In genomic region chr14:103526247-103526913, GRCh38 we compare ENCODE assay signal across 1 cellular context.
TF ChIP-seq lines count a peak whose summit lies in the region.

No MANE protein-coding gene starts in this region.

TF ChIP-seq in HepG2, 621 proteins besides CTCF, POLR2A, EP300 and RAD21 (continued from another document and continues in another):
- TF ChIP-seq, protein P1, sequence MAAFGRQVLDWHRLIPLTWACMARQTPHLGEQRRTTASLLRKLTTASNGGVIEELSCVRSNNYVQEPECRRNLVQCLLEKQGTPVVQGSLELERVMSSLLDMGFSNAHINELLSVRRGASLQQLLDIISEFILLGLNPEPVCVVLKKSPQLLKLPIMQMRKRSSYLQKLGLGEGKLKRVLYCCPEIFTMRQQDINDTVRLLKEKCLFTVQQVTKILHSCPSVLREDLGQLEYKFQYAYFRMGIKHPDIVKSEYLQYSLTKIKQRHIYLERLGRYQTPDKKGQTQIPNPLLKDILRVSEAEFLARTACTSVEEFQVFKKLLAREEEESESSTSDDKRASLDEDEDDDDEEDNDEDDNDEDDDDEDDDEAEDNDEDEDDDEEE (CRISPR knock-in tag; IDR thresholded peaks at IDR 0.05), result no peak
- TF ChIP-seq ZC3H13 (CRISPR knock-in tag; IDR thresholded peaks at IDR 0.05) (0 out of 2 replicates have a peak, but pooled peaks have one; percentile 34), SMAD3 (CRISPR knock-in tag; IDR thresholded peaks at IDR 0.05) (no peak), ZNF367 (CRISPR knock-in tag; IDR thresholded peaks at IDR 0.05; ENCODE audit: borderline replicate concordance) (no peak), ZBTB44 (CRISPR knock-in tag; IDR thresholded peaks at IDR 0.05) (no peak), NFE2 (CRISPR knock-in tag; IDR thresholded peaks at IDR 0.05) (no peak), ZNF510 (CRISPR knock-in tag; IDR thresholded peaks at IDR 0.05; ENCODE audit: low read depth) (no peak), ASH2L (IDR thresholded peaks at IDR 0.05; ENCODE audit: insufficient read length, low read depth, low read length) (no peak), ZBED4 (CRISPR knock-in tag; IDR thresholded peaks at IDR 0.05; ENCODE audit: borderline replicate concordance) (peak; percentile 75; the same call in 1 of the 2 replicates), SOX5 (CRISPR knock-in tag; IDR thresholded peaks at IDR 0.05; ENCODE audit: borderline replicate concordance) (peak; percentile 36; the same call in 1 of the 2 replicates), SAP130 (CRISPR knock-in tag; IDR thresholded peaks at IDR 0.05; ENCODE audit: low read depth) (peak; percentile 76; the same call in 1 of the 2 replicates), MED1 (CRISPR knock-in tag; IDR thresholded peaks at IDR 0.05) (peak; percentile 57), ZEB1 (IDR thresholded peaks at IDR 0.05; ENCODE audit: insufficient replicate concordance, low read depth) (peak; percentile 65), ZNF263 (CRISPR knock-in tag; IDR thresholded peaks at IDR 0.05) (0 out of 2 replicates have a peak, but pooled peaks have one; percentile 63), NCOA5 (CRISPR knock-in tag; IDR thresholded peaks at IDR 0.05) (no peak), SOX13 (IDR thresholded peaks at IDR 0.05) (no peak), SOX13 (CRISPR knock-in tag; conservative IDR thresholded peaks at IDR 0.05 in 1 of 2, IDR thresholded peaks at IDR 0.05 in 1 of 2) (no peak; a peak in 1 of 4 replicates), ZFX (CRISPR knock-in tag; IDR thresholded peaks at IDR 0.05; ENCODE audit: low read depth) (peak; percentile 66), GTF2F1 (IDR thresholded peaks at IDR 0.05; ENCODE audit: low read length) (no peak), HNF4G (IDR thresholded peaks at IDR 0.05; ENCODE audit: borderline replicate concordance, low read depth, low read length) (peak; percentile 45), HNF4G (CRISPR knock-in tag; IDR thresholded peaks at IDR 0.05; ENCODE audit: borderline replicate concordance, low read depth) (no peak), PHF5A (CRISPR knock-in tag; IDR thresholded peaks at IDR 0.05; ENCODE audit: low read depth, unreplicated experiment) (no peak), ZNF205 (CRISPR knock-in tag; IDR thresholded peaks at IDR 0.05) (peak; percentile 44; the same call in 1 of the 2 replicates), POLR2AphosphoS5 (IDR thresholded peaks at IDR 0.05; ENCODE audit: low read depth, low read length) (peak; percentile 47), ZNF768 (CRISPR knock-in tag; IDR thresholded peaks at IDR 0.05) (peak; percentile 60; the same call in 1 of the 2 replicates), ZNF883 (CRISPR knock-in tag; IDR thresholded peaks at IDR 0.05; ENCODE audit: not compliant biosample characterization) (no peak), THAP8 (CRISPR knock-in tag; IDR thresholded peaks at IDR 0.05; ENCODE audit: borderline replicate concordance) (no peak), RARA (CRISPR knock-in tag; IDR thresholded peaks at IDR 0.05) (peak; percentile 97), ZNF460 (CRISPR knock-in tag; IDR thresholded peaks at IDR 0.05; ENCODE audit: borderline replicate concordance) (peak; percentile 57; the same call in 1 of the 2 replicates), BCL6 (CRISPR knock-in tag; IDR thresholded peaks at IDR 0.05) (0 out of 2 replicates have a peak, but pooled peaks have one; percentile 24), ZNF574 (CRISPR knock-in tag; IDR thresholded peaks at IDR 0.05) (peak; percentile 12; the same call in 1 of the 2 replicates), PRPF4 (IDR thresholded peaks at IDR 0.05; ENCODE audit: low read depth, low read length, poor library complexity, severe bottlenecking) (no peak), SIN3A (IDR thresholded peaks at IDR 0.05; ENCODE audit: borderline replicate concordance, low read depth, low read length) (peak; percentile 35; the same call in 1 of the 2 replicates), HNF1B (CRISPR knock-in tag; IDR thresholded peaks at IDR 0.05) (0 out of 2 replicates have a peak, but pooled peaks have one; percentile 34), ZNF362 (CRISPR knock-in tag; IDR thresholded peaks at IDR 0.05; ENCODE audit: borderline replicate concordance) (no peak), YY1 (IDR thresholded peaks at IDR 0.05; ENCODE audit: insufficient read depth, insufficient replicate concordance, low read depth, low read length) (no peak), DZIP1 (CRISPR knock-in tag; IDR thresholded peaks at IDR 0.05) (peak; percentile 53; the same call in 1 of the 2 replicates), NPAS2 (CRISPR knock-in tag; IDR thresholded peaks at IDR 0.05; ENCODE audit: borderline replicate concordance) (no peak), FOXK1 (CRISPR knock-in tag; IDR thresholded peaks at IDR 0.05; ENCODE audit: borderline replicate concordance, low read depth) (0 out of 2 replicates have a peak, but pooled peaks have one; percentile 15), MAZ (IDR thresholded peaks at IDR 0.05; ENCODE audit: borderline replicate concordance, low read depth, low read length) (no peak), MAZ (CRISPR knock-in tag; IDR thresholded peaks at IDR 0.05; ENCODE audit: low read depth) (no peak)
- TF ChIP-seq, protein P2, sequence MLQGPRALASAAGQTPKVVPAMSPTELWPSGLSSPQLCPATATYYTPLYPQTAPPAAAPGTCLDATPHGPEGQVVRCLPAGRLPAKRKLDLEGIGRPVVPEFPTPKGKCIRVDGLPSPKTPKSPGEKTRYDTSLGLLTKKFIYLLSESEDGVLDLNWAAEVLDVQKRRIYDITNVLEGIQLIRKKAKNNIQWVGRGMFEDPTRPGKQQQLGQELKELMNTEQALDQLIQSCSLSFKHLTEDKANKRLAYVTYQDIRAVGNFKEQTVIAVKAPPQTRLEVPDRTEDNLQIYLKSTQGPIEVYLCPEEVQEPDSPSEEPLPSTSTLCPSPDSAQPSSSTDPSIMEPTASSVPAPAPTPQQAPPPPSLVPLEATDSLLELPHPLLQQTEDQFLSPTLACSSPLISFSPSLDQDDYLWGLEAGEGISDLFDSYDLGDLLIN (CRISPR knock-in tag; IDR thresholded peaks at IDR 0.05; ENCODE audit: borderline replicate concordance), result no peak
- TF ChIP-seq, protein P3, sequence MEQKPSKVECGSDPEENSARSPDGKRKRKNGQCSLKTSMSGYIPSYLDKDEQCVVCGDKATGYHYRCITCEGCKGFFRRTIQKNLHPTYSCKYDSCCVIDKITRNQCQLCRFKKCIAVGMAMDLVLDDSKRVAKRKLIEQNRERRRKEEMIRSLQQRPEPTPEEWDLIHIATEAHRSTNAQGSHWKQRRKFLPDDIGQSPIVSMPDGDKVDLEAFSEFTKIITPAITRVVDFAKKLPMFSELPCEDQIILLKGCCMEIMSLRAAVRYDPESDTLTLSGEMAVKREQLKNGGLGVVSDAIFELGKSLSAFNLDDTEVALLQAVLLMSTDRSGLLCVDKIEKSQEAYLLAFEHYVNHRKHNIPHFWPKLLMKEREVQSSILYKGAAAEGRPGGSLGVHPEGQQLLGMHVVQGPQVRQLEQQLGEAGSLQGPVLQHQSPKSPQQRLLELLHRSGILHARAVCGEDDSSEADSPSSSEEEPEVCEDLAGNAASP (CRISPR knock-in tag; IDR thresholded peaks at IDR 0.05; ENCODE audit: borderline replicate concordance), result peak; percentile 31; the same call in 1 of the 2 replicates
